Comparison of ENCODE assay signal across 15 cellular contexts in the genomic region with DNA sequence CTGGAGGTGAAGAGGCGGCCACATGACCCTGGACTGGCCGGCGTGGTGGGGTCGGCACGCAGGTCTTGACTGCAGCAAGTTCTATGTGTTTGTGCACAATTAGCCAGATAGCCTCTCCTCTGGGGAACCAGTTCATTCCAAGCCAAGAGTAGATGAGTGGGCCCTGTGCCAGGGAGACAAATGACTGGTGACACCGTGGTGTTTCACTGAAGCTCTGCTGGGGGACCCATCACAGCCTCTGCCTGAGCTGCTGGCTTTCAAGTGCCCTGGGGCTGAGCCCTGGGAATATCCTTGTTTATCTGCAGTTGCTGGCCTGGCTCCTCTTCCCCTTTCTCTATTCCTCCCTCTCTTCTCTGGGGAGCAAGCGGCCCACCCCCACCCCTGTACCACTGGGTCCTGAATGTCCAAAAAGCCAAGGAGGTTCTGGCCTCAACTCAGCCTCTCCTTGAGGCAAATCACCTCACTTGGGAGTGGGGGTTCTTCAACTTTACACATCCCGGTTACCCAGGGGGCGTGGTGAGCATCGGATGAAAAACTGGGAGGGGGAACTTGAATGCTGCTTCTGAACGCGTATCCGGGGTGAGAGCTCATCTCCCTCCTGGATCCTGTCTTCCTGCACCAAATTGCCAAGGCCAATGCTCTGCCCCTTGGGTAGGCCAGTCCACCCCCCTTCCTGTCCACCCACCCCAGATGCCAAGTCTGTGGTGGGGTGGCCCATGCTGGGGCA.
"Had no signal": no experiment of that assay in that cellular context is flagged by ENCODE, and none has a peak within 500 bp of the region (broad histone marks: within the 10 kb centered on the region; RNA-seq: fewer than 3 reads in every experiment).

No MANE protein-coding gene starts in this region.

- DNase-seq: dermis blood vessel endothelial cell; hippocampal formation; left lung; mesenchymal stem cell; midbrain; naive thymus-derived CD4-positive, alpha-beta T cell; nephron progenitor cell; small intestine; stimulated activated CD4-positive, alpha-beta T cell treated with anti-CD3 and anti-CD28 coated beads, Interleukin-12 subunit alpha, Interleukin-12 subunit beta, amount 100 ng/mL, for 4 hours; stimulated activated naive CD4-positive, alpha-beta T cell; trophoblast cell had no signal

- H3K36me3 ChIP-seq: colonic mucosa, heart left ventricle, left lung, neutrophil had no signal

- H3K4me3 ChIP-seq: colonic mucosa, heart left ventricle, left lung, lung had no signal

- H3K9me3 Mint-ChIP-seq: nephron progenitor cell had no signal

- H3K27ac Mint-ChIP-seq: nephron progenitor cell had no signal

- ATAC-seq: heart left ventricle; left lung; naive thymus-derived CD4-positive, alpha-beta T cell had no signal

- H3K27ac ChIP-seq: colonic mucosa, heart left ventricle, left lung, neutrophil had no signal

- H3K27me3 ChIP-seq: colonic mucosa, heart left ventricle had no signal

- H3K4me3 Mint-ChIP-seq: naive thymus-derived CD4-positive, alpha-beta T cell; nephron progenitor cell had no signal

- H3K9me3 ChIP-seq: colonic mucosa, left lung, neutrophil had no signal
